Comparison of ENCODE assay signal across 8 cellular contexts in genomic region chr17:42577532-42578281, GRCh38. TPM values are rescaled to one million over a fixed set of nuclear protein-coding genes. Genes with fewer than 3 reads are reported as not detected.
DNase-seq lines count a peak whose midpoint lies in the region; ATAC-seq, FAIRE-seq and TF ChIP-seq lines count a peak whose summit lies in the region.

TSS of gene PSMC3IP (minus strand) at chr17:42577729. CDS start at chr17:42577686, 43 bp downstream.

- peak within 1 kb of the TSS; percentile 76 for H3K4me3 ChIP-seq in OCI-LY1 (ENCODE audit: low read depth, low read length, poor library complexity, severe bottlenecking)
- H3K4me3 ChIP-seq in mesodermal cell (ENCODE audit: extremely low read depth, insufficient read depth, low read length, poor library complexity, severe bottlenecking) = peak within 1 kb of the TSS; percentile 77

- no peaks in the 10 kb centered on the region for H3K9me2 ChIP-seq in OCI-LY1 (ENCODE audit: low read depth, low read length)

- H2AFZ ChIP-seq in OCI-LY1 (ENCODE audit: low read length) = no peak within 1 kb of the TSS

- H3K27ac ChIP-seq in OCI-LY1 (ENCODE audit: low read depth, low read length, poor library complexity, severe bottlenecking) (peak within 1 kb of the TSS; percentile 93), mesodermal cell (ENCODE audit: low read depth, low read length, severe bottlenecking) (peak within 1 kb of the TSS; percentile 81)

- H3K36me3 ChIP-seq in OCI-LY1 (ENCODE audit: insufficient read depth, low read length) (peaks cover 58% of the 10 kb centered on the region), mesodermal cell (ENCODE audit: control insufficient read depth, insufficient read depth, low read length) (peaks cover 71% of the 10 kb centered on the region)

- H3F3A ChIP-seq in OCI-LY1 (ENCODE audit: insufficient read depth, low read length) = 0 out of 2 replicates have a peak, but pooled peaks cover 5% of the 10 kb centered on the region

- 0% methylated on average over 44 to 48 of the region's 52 CpGs for WGBS in mesodermal cell (ENCODE audit: insufficient coverage in 2 of 2), 2 experiments

- FAIRE-seq in endometrium (lab: Jason Lieb, UNC) = peak; percentile 72

- peaks cover 38% of the 10 kb centered on the region for H3K4me1 ChIP-seq in OCI-LY1 (ENCODE audit: insufficient read depth, low read length, severe bottlenecking)
- peaks cover 9% of the 10 kb centered on the region for H3K4me1 ChIP-seq in mesodermal cell (ENCODE audit: control insufficient read depth, insufficient read depth, low read length, poor library complexity, severe bottlenecking)

- no peaks in the 10 kb centered on the region for H4K20me1 ChIP-seq in OCI-LY1 (ENCODE audit: insufficient read depth, low read length)

- peak; percentile 44 for TF ChIP-seq CTCF in OCI-LY1 (IDR thresholded peaks at IDR 0.05; ENCODE audit: low read length)

- DNase-seq in DMS 273 (lab: John Stamatoyannopoulos, UW; ENCODE audit: unreplicated experiment) = peak; percentile 97
- peak; percentile 92 for DNase-seq in HuH-7.5 (ENCODE audit: low spot score)
- DNase-seq in activated CD8-positive, alpha-beta memory T cell treated with anti-CD3 and anti-CD28 coated beads, Interleukin-2, amount 50 U/mL, for 24 hours (ENCODE audit: extremely low read depth) = peak; percentile 88
- peak; percentile 86 for DNase-seq in stimulated activated CD8-positive, alpha-beta memory T cell treated with anti-CD3 and anti-CD28 coated beads, Interleukin-15, amount 100 ng/mL, for 24 hours (ENCODE audit: low read depth)

- no peaks in the 10 kb centered on the region for H3K79me2 ChIP-seq in OCI-LY1 (ENCODE audit: insufficient read depth, low read length)

- no peaks in the 10 kb centered on the region for H3K27me3 ChIP-seq in OCI-LY1 (ENCODE audit: insufficient read depth, low read length)

- H3K4me2 ChIP-seq in OCI-LY1 (ENCODE audit: low read length) = peak within 1 kb of the TSS; percentile 69

- ATAC-seq in GM21423 (IDR thresholded peaks at IDR 0.05; ENCODE audit: unreplicated experiment) = peak; percentile 67

- H3K9ac ChIP-seq in OCI-LY1 (ENCODE audit: low read length) = peak within 1 kb of the TSS; percentile 77

- no peaks in the 10 kb centered on the region for H3K9me3 ChIP-seq in OCI-LY1 (ENCODE audit: low read length)
- no peaks in the 10 kb centered on the region for H3K9me3 ChIP-seq in mesodermal cell (ENCODE audit: control insufficient read depth, low read length)

RNA-seq across cellular contexts. Expression of gene PSMC3IP, which starts in this region (rescaled TPM):
- 13.9 TPM for polyA plus RNA-seq in mesodermal cell (2013, experiment 1 of 2)
- 12.8 TPM for polyA plus RNA-seq in mesodermal cell (2013, experiment 2 of 2)

Comparison
In these comparisons a context has a peak if more than half of its experiments do, and no peak if none do; other contexts are left out.
1. Peak in every context shown above with its lines: DNase-seq, ATAC-seq, H3K4me3 ChIP-seq and H3K27ac ChIP-seq.